ENCODE assay signal across 12 cellular contexts in the genomic region with DNA sequence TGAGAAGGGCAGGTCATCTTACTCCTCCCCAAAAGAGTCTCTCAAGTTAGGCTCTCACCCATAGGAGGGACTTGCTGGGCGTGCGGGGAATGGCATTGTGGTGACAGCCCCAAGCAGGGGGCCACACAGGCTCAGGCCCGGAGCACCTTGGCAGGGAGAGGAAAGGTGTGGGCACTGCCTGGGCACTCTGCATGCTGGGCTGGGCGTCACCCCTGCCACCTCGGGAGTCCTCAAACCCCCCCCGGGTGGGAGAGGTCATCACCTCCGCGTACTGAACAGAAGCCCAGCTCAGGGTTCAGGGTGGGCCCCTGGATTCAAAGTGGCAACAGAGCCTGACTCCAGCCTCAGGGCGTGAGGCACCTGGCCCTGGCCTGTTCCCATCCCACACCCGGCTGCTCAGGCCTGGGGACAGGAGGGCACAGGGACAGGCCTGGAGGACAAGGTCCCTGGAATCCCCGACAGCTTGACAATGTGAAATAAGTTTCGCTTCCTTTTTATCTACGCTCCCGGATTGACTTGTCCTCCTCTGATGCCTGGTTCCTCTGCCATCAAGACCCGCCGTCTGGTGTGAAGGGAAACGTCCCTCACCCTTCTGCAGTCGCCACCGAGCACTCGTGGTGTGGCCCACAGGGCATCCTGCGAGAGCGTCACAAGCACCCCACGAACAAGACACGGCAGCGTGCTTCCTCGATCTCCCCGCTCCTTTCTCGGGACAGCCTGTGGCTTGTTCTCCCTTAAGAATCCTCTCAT.
A peak's percentile ranks its signal among the peaks of the same experiment; 100 is the strongest.
DNase-seq lines count a peak whose midpoint lies in the region; ATAC-seq and TF ChIP-seq lines count a peak whose summit lies in the region.
"Had no signal": no experiment of that assay in that cellular context is flagged by ENCODE, and none has a peak within 500 bp of the region (broad histone marks: within the 10 kb centered on the region; RNA-seq: fewer than 3 reads in every experiment).

No MANE protein-coding gene starts in this region.

- no peaks in the 10 kb centered on the region for H3K36me3 Mint-ChIP-seq in nephron (ENCODE audit: low read depth)
- H3K36me3 Mint-ChIP-seq in activated CD8-positive, alpha-beta T cell treated with anti-CD3 and anti-CD28 coated beads for 36 hours (ENCODE audit: low read depth) = no peaks in the 10 kb centered on the region

- peaks cover 49 to 100% (median 94%) of the 10 kb centered on the region in 11 experiments for H4K20me1 ChIP-seq in BLaER1 treated with 17β-estradiol and CSF1 and Interleukin-3, amounts not matched to agents 10 nM and 100 nM

- H3K27ac Mint-ChIP-seq in nephron = peak overlapping the region; percentile 67 to 88 (median 83)
- no peak overlapping the region for H3K27ac Mint-ChIP-seq in activated CD8-positive, alpha-beta T cell treated with anti-CD3 and anti-CD28 coated beads for 36 hours

- H3K27me3 ChIP-seq in BLaER1 treated with 17β-estradiol and CSF1 and Interleukin-3, amounts not matched to agents 10 nM and 100 nM = peaks cover 0 to 3% (median 0%) of the 10 kb centered on the region in 11 experiments; a peak in 1 of 22 replicates
- H3K27me3 ChIP-seq in body of pancreas = no peaks in the 10 kb centered on the region

- no peaks in the 10 kb centered on the region for H3K9me3 ChIP-seq in BLaER1 treated with 17β-estradiol and CSF1 and Interleukin-3, amounts not matched to agents 10 nM and 100 nM (replicated peaks in 1 of 11)
- no peaks in the 10 kb centered on the region for H3K9me3 ChIP-seq in body of pancreas

- WGBS in body of pancreas, 2 donors = 79 to 88% methylated on average over 28 of the region's 28 CpGs

- POLR2A ChIA-PET in activated CD8-positive, alpha-beta T cell treated with anti-CD3 and anti-CD28 coated beads for 36 hours (lab: Charles Lee) = interaction anchor here (1.3 to 1.8 kb wide), 3 partner anchors 8 to 66 kb away, joined by 4 to 5 read pairs (median 5); no protein-coding TSS in a partner anchor

- no peaks in the 10 kb centered on the region for H3K9me3 Mint-ChIP-seq in nephron
- H3K9me3 Mint-ChIP-seq in activated CD8-positive, alpha-beta T cell treated with anti-CD3 and anti-CD28 coated beads for 36 hours = no peaks in the 10 kb centered on the region

- CTCF ChIA-PET in activated CD8-positive, alpha-beta T cell treated with anti-CD3 and anti-CD28 coated beads for 36 hours (lab: Charles Lee) = interaction anchor here (1.5 to 2.2 kb wide), 4 partner anchors 14 to 38 kb away, joined by 4 to 9 read pairs (median 4); no protein-coding TSS in a partner anchor

- H3K4me2 ChIP-seq in BLaER1 treated with 17β-estradiol and CSF1 and Interleukin-3, amounts not matched to agents 10 nM and 100 nM = peak overlapping the region; percentile 78 to 97 (median 85)

- intact Hi-C loops in body of pancreas (cut with DNase I) = no loop called here
- intact Hi-C loops in activated CD8-positive, alpha-beta T cell treated with anti-CD3 and anti-CD28 coated beads for 36 hours (cut with micrococcal nuclease) = loop anchor here (5.0 kb wide), 1 partner anchor 36 kb away; no protein-coding TSS in a partner anchor

- peaks cover 70% of the 10 kb centered on the region for H3K4me1 Mint-ChIP-seq in nephron
- H3K4me1 Mint-ChIP-seq in activated CD8-positive, alpha-beta T cell treated with anti-CD3 and anti-CD28 coated beads for 36 hours (ENCODE audit: low read depth) = peaks cover 36% of the 10 kb centered on the region

- H3K4me1 ChIP-seq in BLaER1 treated with 17β-estradiol and CSF1 and Interleukin-3, amounts not matched to agents 10 nM and 100 nM = peaks cover 62 to 100% (median 100%) of the 10 kb centered on the region in 10 experiments
- peaks cover 68% of the 10 kb centered on the region for H3K4me1 ChIP-seq in body of pancreas

- no peaks in the 10 kb centered on the region for H3K27me3 Mint-ChIP-seq in nephron (ENCODE audit: low read depth)
- H3K27me3 Mint-ChIP-seq in activated CD8-positive, alpha-beta T cell treated with anti-CD3 and anti-CD28 coated beads for 36 hours = no peaks in the 10 kb centered on the region

- DNase-seq in GM20000 (ENCODE audit: low spot score) (peak; percentile 44), body of pancreas (peak in 3 of 4 donors; percentile 9 to 51 (median 14)), GF-D8 (lab: John Stamatoyannopoulos, UW) (no peak), iPS-NIHi7 (ENCODE audit: extremely low spot score) (no peak)
- no peak for DNase-seq in activated CD8-positive, alpha-beta T cell treated with anti-CD3 and anti-CD28 coated beads for 36 hours
- DNase-seq: Calu3; KBM-7; NCI-H510A treated with DMSO at 0.1 percent for 48 hours; stimulated activated CD4-positive, alpha-beta T cell treated with anti-CD3 and anti-CD28 coated beads, Interleukin-2, amount 100 ng/mL, for 48 hours had no signal

- TF ChIP-seq POLR2A in body of pancreas (IDR thresholded peaks at IDR 0.05) = no peak

- H3K9ac ChIP-seq in BLaER1 treated with 17β-estradiol and CSF1 and Interleukin-3, amounts not matched to agents 10 nM and 100 nM = peak overlapping the region in 10 of 11 experiments; percentile 22 to 75 (median 56); a peak in 18 of 22 replicates

- H3K4me3 ChIP-seq in BLaER1 treated with 17β-estradiol and CSF1 and Interleukin-3, amounts not matched to agents 10 nM and 100 nM = peak overlapping the region in 1 of 10 experiments; percentile 38; a peak in 1 of 20 replicates
- H3K4me3 ChIP-seq in body of pancreas = no peak overlapping the region

- peak overlapping the region in 9 of 11 experiments; percentile 14 to 77 (median 66); a peak in 16 of 22 replicates for H3K27ac ChIP-seq in BLaER1 treated with 17β-estradiol and CSF1 and Interleukin-3, amounts not matched to agents 10 nM and 100 nM
- H3K27ac ChIP-seq in body of pancreas = peak overlapping the region in 3 of 4 donors; percentile 31 to 73 (median 49)

- no peak overlapping the region for H3K4me3 Mint-ChIP-seq in nephron
- no peak overlapping the region for H3K4me3 Mint-ChIP-seq in activated CD8-positive, alpha-beta T cell treated with anti-CD3 and anti-CD28 coated beads for 36 hours

- H3K36me3 ChIP-seq in BLaER1 treated with 17β-estradiol and CSF1 and Interleukin-3, amounts not matched to agents 10 nM and 100 nM = no peaks in the 10 kb centered on the region
- no peaks in the 10 kb centered on the region for H3K36me3 ChIP-seq in body of pancreas (replicated peaks in 1 of 2; ENCODE audit: insufficient read depth in 1 of 2, low read depth in 2 of 2)

- no peak for TF ChIP-seq CTCF in GM20000 (IDR thresholded peaks at IDR 0.05; ENCODE audit: extremely low read depth, missing control alignments)
- TF ChIP-seq CTCF in body of pancreas (IDR thresholded peaks at IDR 0.05) = no peak
- TF ChIP-seq CTCF in nephron (IDR thresholded peaks at IDR 0.05; ENCODE audit: unreplicated experiment in 3 of 3) = no peak
- TF ChIP-seq CTCF in activated CD8-positive, alpha-beta T cell treated with anti-CD3 and anti-CD28 coated beads for 36 hours (IDR thresholded peaks at IDR 0.05) = no peak

- ATAC-seq in body of pancreas (no peak), GM19467 (IDR thresholded peaks at IDR 0.05; ENCODE audit: unreplicated experiment) (no peak)
- ATAC-seq in activated CD8-positive, alpha-beta T cell treated with anti-CD3 and anti-CD28 coated beads for 36 hours = no peak

Comparison
In these comparisons a context has a peak if more than half of its experiments do, and no peak if none do; other contexts are left out.
1. DNase-seq: peak in GM20000 (single experiment) and body of pancreas (3 of 4); none in activated CD8-positive, alpha-beta T cell treated with anti-CD3 and anti-CD28 coated beads for 36 hours (single experiment), GF-D8 (single experiment) and iPS-NIHi7 (single experiment).